ENCODE assay signal across 15 cellular contexts in genomic region chr11:43222215-43222614, GRCh38.
DNase-seq lines count a peak whose midpoint lies in the region; ATAC-seq and TF ChIP-seq lines count a peak whose summit lies in the region.
"Had no signal": no experiment of that assay in that cellular context is flagged by ENCODE, and none has a peak within 500 bp of the region (broad histone marks: within the 10 kb centered on the region; RNA-seq: fewer than 3 reads in every experiment).

No MANE protein-coding gene starts in this region.

- peak; percentile 2 for DNase-seq in AG04449 (ENCODE audit: low read depth, low spot score)
- peak; percentile 6 for DNase-seq in GM04504 (ENCODE audit: low read depth)
- DNase-seq in RKO (ENCODE audit: low spot score) = peak; percentile 7
- DNase-seq in islet precursor cell = peak; percentile 59
- no peak for DNase-seq in activated CD4-positive, alpha-beta T cell treated with anti-CD3 and anti-CD28 coated beads, Interleukin-2, amount 50 U/mL, for 4 hours
- DNase-seq in stimulated activated naive CD8-positive, alpha-beta T cell treated with anti-CD3 and anti-CD28 coated beads, Interleukin-15, amount 100 ng/mL, for 72 hours = no peak
- no peak for DNase-seq in NCI-H510A (lab: John Stamatoyannopoulos, UW)
- DNase-seq: DMS 273 treated with DMSO at 0.1 percent for 48 hours, MM.1S, NCI-H1092 treated with DMSO at 0.1 percent for 48 hours, NCI-H524 had no signal

- no peak for ATAC-seq in HG02623 (IDR thresholded peaks at IDR 0.05; ENCODE audit: unreplicated experiment)
- ATAC-seq in stimulated activated naive CD8-positive, alpha-beta T cell treated with anti-CD3 and anti-CD28 coated beads, Interleukin-15, amount 100 ng/mL, for 72 hours = no peak
- ATAC-seq: Panc1, Right ventricle myocardium inferior had no signal

- CTCF ChIA-PET in AG04449 (lab: Yijun Ruan, JAX) = no interaction called here

- no peak overlapping the region for H3K4me3 Mint-ChIP-seq in stimulated activated naive CD8-positive, alpha-beta T cell treated with anti-CD3 and anti-CD28 coated beads, Interleukin-15, amount 100 ng/mL, for 72 hours

- no peak overlapping the region for H3K4me3 ChIP-seq in AG04449 (ENCODE audit: low read depth, low read length)
- H3K4me3 ChIP-seq: HAP-1 had no signal

- no peak overlapping the region for H3K27ac Mint-ChIP-seq in stimulated activated naive CD8-positive, alpha-beta T cell treated with anti-CD3 and anti-CD28 coated beads, Interleukin-15, amount 100 ng/mL, for 72 hours

- H3K4me1 Mint-ChIP-seq in stimulated activated naive CD8-positive, alpha-beta T cell treated with anti-CD3 and anti-CD28 coated beads, Interleukin-15, amount 100 ng/mL, for 72 hours = no peaks in the 10 kb centered on the region

- H3K9me3 Mint-ChIP-seq in stimulated activated naive CD8-positive, alpha-beta T cell treated with anti-CD3 and anti-CD28 coated beads, Interleukin-15, amount 100 ng/mL, for 72 hours = no peaks in the 10 kb centered on the region

- no peaks in the 10 kb centered on the region for H3K27me3 Mint-ChIP-seq in stimulated activated naive CD8-positive, alpha-beta T cell treated with anti-CD3 and anti-CD28 coated beads, Interleukin-15, amount 100 ng/mL, for 72 hours

- no peak for TF ChIP-seq CTCF in AG04449 (IDR thresholded peaks at IDR 0.05; ENCODE audit: insufficient read depth, low read length, missing control alignments)

- POLR2A ChIA-PET in AG04449 (lab: Yijun Ruan, JAX) = no interaction called here

Comparison
In these comparisons a context has a peak if more than half of its experiments do, and no peak if none do; other contexts are left out.
1. DNase-seq: peak in AG04449 (single experiment), GM04504 (single experiment), RKO (single experiment) and islet precursor cell (single experiment); none in activated CD4-positive, alpha-beta T cell treated with anti-CD3 and anti-CD28 coated beads, Interleukin-2, amount 50 U/mL, for 4 hours (0 of 2), stimulated activated naive CD8-positive, alpha-beta T cell treated with anti-CD3 and anti-CD28 coated beads, Interleukin-15, amount 100 ng/mL, for 72 hours (0 of 2) and NCI-H510A (single experiment).